ENCODE assay signal across 12 cellular contexts in the genomic region with DNA sequence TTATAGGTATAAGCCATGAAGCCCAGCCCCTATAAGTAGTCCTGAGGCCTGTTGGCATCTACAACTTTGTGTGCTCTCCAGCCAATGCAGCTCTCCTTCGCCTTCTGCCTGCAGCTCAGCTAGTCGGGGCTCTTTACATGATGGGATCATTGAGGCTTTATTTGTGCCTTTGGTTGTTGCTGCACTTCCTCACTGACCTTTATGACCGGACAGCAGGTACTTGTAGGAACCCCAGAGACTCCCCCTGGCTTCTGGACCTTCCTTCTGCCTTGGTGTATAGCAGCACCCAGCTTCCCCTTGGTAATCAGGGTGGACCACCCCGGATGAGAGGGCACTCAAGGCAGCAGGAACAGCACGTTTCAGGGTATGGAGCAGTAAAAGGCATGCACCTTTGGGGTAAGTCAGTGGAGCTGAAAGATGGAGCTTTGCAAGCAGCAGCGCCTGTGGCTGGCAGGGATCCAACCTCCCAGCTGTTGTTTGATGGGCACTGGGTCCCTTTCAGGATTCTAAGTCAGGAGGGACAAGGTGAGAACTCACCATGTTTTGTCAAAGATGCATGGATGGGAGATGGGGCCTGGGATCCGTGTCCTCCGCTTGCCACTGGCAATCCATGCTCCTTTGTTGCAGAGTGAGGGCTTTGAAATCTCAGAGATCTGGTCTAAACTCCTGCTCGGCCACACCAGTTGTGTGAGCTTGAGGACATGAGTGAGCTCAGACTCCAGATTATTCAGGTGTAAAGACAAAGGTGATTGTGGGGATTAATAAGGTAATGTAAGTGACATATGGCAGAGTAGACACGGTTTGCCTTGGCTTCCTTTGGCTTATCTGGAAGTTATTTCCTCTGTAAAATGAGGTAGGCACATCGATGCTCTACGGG.
DNase-seq lines count a peak whose midpoint lies in the region; ATAC-seq, FAIRE-seq and TF ChIP-seq lines count a peak whose summit lies in the region.
"Had no signal": no experiment of that assay in that cellular context is flagged by ENCODE, and none has a peak within 500 bp of the region (broad histone marks: within the 10 kb centered on the region; RNA-seq: fewer than 3 reads in every experiment).

No MANE protein-coding gene starts in this region.

- no peak overlapping the region for H3K4me3 Mint-ChIP-seq in activated naive CD4-positive, alpha-beta T cell treated with anti-CD3 and anti-CD28 coated beads, Interleukin-2, amount 10 ng/mL, durations not matched to agents 7 days and 5 days
- H3K4me3 Mint-ChIP-seq in immature natural killer cell, result no peak overlapping the region

- FAIRE-seq in RCC 7860 (lab: Jason Lieb, UNC), result no peak

- no peak overlapping the region for H3K27ac Mint-ChIP-seq in activated naive CD4-positive, alpha-beta T cell treated with anti-CD3 and anti-CD28 coated beads, Interleukin-2, amount 10 ng/mL, durations not matched to agents 7 days and 5 days
- peak overlapping the region in 5 of 6 donors; percentile 17 to 50 (median 30) for H3K27ac Mint-ChIP-seq in immature natural killer cell

- H3K4me1 Mint-ChIP-seq in activated naive CD4-positive, alpha-beta T cell treated with anti-CD3 and anti-CD28 coated beads, Interleukin-2, amount 10 ng/mL, durations not matched to agents 7 days and 5 days, result peaks cover 86% of the 10 kb centered on the region
- peaks cover 69 to 78% of the 10 kb centered on the region in 2 donors for H3K4me1 Mint-ChIP-seq in immature natural killer cell

- peaks cover 32% of the 10 kb centered on the region for H3K27me3 Mint-ChIP-seq in activated naive CD4-positive, alpha-beta T cell treated with anti-CD3 and anti-CD28 coated beads, Interleukin-2, amount 10 ng/mL, durations not matched to agents 7 days and 5 days
- H3K27me3 Mint-ChIP-seq in immature natural killer cell (ENCODE audit: low read depth in 3 of 3), result peaks cover 2 to 11% (median 8%) of the 10 kb centered on the region in 3 donors

- peaks cover 20 to 41% (median 34%) of the 10 kb centered on the region in 4 donors for H3K4me1 ChIP-seq in Peyer's patch
- H3K4me1 ChIP-seq in thymus (ENCODE audit: control insufficient read depth, insufficient read depth, low read length), result peaks cover 73% of the 10 kb centered on the region

- TF ChIP-seq CTCF in Peyer's patch (IDR thresholded peaks at IDR 0.05), result no peak

- H3K4me3 ChIP-seq in Peyer's patch, result no peak overlapping the region
- H3K4me3 ChIP-seq in thymus (ENCODE audit: low read length), result no peak overlapping the region
- H3K4me3 ChIP-seq: psoas muscle had no signal

- ATAC-seq in stimulated activated naive CD8-positive, alpha-beta T cell treated with anti-CD3 and anti-CD28 coated beads, Interleukin-15, Interleukin-2, amounts not matched to agents 100 U/mL and 50 U/mL, for 24 hours, result no peak
- no peak for ATAC-seq in HG03520 (IDR thresholded peaks at IDR 0.05; ENCODE audit: unreplicated experiment)
- ATAC-seq: psoas muscle had no signal

- DNase-seq in activated naive CD4-positive, alpha-beta T cell treated with anti-CD3 and anti-CD28 coated beads, Interleukin-2, amount 10 ng/mL, durations not matched to agents 7 days and 5 days, result peak; percentile 14
- DNase-seq in activated naive CD4-positive, alpha-beta T cell treated with anti-CD3 and anti-CD28 coated beads, Interleukin-2, amount 50 U/mL, for 16 hours, result no peak
- DNase-seq in Peyer's patch, result peak in 2 of 3 donors; percentile 49
- no peak for DNase-seq in immature natural killer cell
- no peak for DNase-seq in stimulated activated naive CD8-positive, alpha-beta T cell treated with anti-CD3 and anti-CD28 coated beads, Interleukin-15, Interleukin-2, amounts not matched to agents 100 U/mL and 50 U/mL, for 24 hours
- no peak for DNase-seq in RCC 7860 (ENCODE audit: low spot score)
- DNase-seq: hypothalamus; stimulated activated CD4-positive, alpha-beta T cell treated with anti-CD3 and anti-CD28 coated beads, Interleukin-4, amount 100 ng/mL, for 1 hour had no signal

- H3K27ac ChIP-seq in Peyer's patch, result no peak overlapping the region
- H3K27ac ChIP-seq in thymus (ENCODE audit: low read depth), result peak overlapping the region; percentile 38
- H3K27ac ChIP-seq: epithelial cell of prostate, psoas muscle had no signal

- H3K27me3 ChIP-seq in Peyer's patch, result no peaks in the 10 kb centered on the region
- H3K27me3 ChIP-seq in thymus (ENCODE audit: control insufficient read depth, insufficient read depth), result no peaks in the 10 kb centered on the region

- H3K36me3 ChIP-seq in Peyer's patch, result no peaks in the 10 kb centered on the region
- no peaks in the 10 kb centered on the region for H3K36me3 ChIP-seq in thymus (ENCODE audit: control insufficient read depth, insufficient read depth)

- H3K9me3 Mint-ChIP-seq in activated naive CD4-positive, alpha-beta T cell treated with anti-CD3 and anti-CD28 coated beads, Interleukin-2, amount 10 ng/mL, durations not matched to agents 7 days and 5 days, result peaks cover 1% of the 10 kb centered on the region
- peaks cover 0 to 1% (median 0%) of the 10 kb centered on the region in 6 donors for H3K9me3 Mint-ChIP-seq in immature natural killer cell

- H3K9me3 ChIP-seq in Peyer's patch (no peaks in the 10 kb centered on the region), thymus (ENCODE audit: control insufficient read depth) (no peaks in the 10 kb centered on the region)
- H3K9me3 ChIP-seq: psoas muscle had no signal

- 87% methylated on average over 12 of the region's 12 CpGs for WGBS in thymus

- TF ChIP-seq POLR2A in Peyer's patch (IDR thresholded peaks at IDR 0.05), result no peak

- CTCF ChIA-PET in activated naive CD4-positive, alpha-beta T cell treated with anti-CD3 and anti-CD28 coated beads, Interleukin-2, amount 10 ng/mL, durations not matched to agents 7 days and 5 days (lab: Charles Lee), result interaction anchor here (1.0 to 1.8 kb wide), 2 partner anchors 9 to 47 kb away, joined by 4 to 5 read pairs; no protein-coding TSS in a partner anchor

- H3K36me3 Mint-ChIP-seq in activated naive CD4-positive, alpha-beta T cell treated with anti-CD3 and anti-CD28 coated beads, Interleukin-2, amount 10 ng/mL, durations not matched to agents 7 days and 5 days, result peaks cover 2% of the 10 kb centered on the region
- H3K36me3 Mint-ChIP-seq in immature natural killer cell, result no peaks in the 10 kb centered on the region

Comparison
In these comparisons a context has a peak if more than half of its experiments do, and no peak if none do; other contexts are left out.
1. DNase-seq: peak in activated naive CD4-positive, alpha-beta T cell treated with anti-CD3 and anti-CD28 coated beads, Interleukin-2, amount 10 ng/mL, durations not matched to agents 7 days and 5 days (single experiment) and Peyer's patch (2 of 3); none in activated naive CD4-positive, alpha-beta T cell treated with anti-CD3 and anti-CD28 coated beads, Interleukin-2, amount 50 U/mL, for 16 hours (single experiment), immature natural killer cell (0 of 3), stimulated activated naive CD8-positive, alpha-beta T cell treated with anti-CD3 and anti-CD28 coated beads, Interleukin-15, Interleukin-2, amounts not matched to agents 100 U/mL and 50 U/mL, for 24 hours (single experiment) and RCC 7860 (single experiment).